ENCODE assay signal across 8 cellular contexts in the genomic region with DNA sequence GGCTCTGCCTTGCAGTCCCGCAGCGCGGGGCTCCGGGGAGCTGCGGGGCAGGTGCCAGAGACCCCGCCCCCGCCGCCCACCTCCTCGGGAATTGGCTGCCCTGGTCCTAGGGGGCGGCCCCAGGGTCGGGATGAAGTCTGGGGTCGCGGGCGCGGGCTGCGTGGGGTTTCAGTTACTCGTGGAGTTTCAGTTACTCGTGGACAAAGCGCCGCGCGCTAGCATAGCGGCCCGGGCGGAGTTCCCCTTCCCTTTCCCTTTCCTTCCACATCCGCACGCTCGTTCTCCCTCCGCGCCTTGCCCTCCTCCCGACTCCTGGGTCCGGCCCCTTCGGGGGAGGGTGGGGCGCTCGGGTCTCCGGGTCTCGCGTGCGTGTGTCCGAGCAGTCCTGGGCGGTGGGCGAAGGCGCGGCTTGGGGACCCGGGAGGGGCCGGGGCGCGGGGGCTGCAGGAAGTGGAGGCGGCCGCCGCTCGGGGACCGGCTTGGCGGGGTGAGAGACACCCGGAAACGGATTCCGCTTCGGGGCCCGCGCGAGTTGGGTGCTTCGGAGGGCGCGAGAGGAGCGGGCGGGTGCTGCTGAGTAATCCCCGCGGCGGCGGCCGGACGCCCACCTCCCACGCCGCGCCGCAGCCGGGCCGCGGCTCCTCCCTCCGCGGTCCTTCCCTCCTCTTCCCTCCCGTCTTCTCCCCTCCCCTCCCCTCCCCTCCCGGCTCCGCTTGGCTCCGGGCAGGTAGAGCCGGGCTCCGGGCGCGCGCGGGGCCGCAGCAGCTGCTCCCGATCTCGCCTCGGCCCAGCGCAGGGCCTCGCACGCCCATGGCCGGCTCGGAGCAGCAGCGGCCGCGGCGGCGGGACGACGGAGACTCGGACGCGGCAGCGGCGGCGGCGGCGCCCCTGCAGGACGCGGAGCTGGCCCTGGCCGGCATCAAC. TPM values are rescaled to one million over a fixed set of nuclear protein-coding genes. Genes with fewer than 3 reads are reported as not detected.
DNase-seq lines count a peak whose midpoint lies in the region; ATAC-seq, FAIRE-seq and TF ChIP-seq lines count a peak whose summit lies in the region.

A gene (plus strand): TSS at position 693 of the 924 bp plus-strand sequence. CDS start 118 bp downstream, at position 811.

- intact Hi-C loops in mucosa of descending colon (cut with DNase I, micrococcal nuclease) = no loop called here

- H3K27me3 ChIP-seq in NT2/D1 (ENCODE audit: insufficient read depth, insufficient read length) = peaks cover 40% of the 10 kb centered on the region

- DNase-seq in GM18507 (ENCODE audit: extremely low spot score, insufficient read length, low read depth) = no peak
- DNase-seq in NT2/D1 (ENCODE audit: low read depth, low spot score) = no peak
- peak; percentile 58 for DNase-seq in activated CD8-positive, alpha-beta memory T cell treated with anti-CD3 and anti-CD28 coated beads, Interleukin-2, amount 50 U/mL, for 1 hour (ENCODE audit: extremely low read depth)
- peak; percentile 65 for DNase-seq in endothelial cell (ENCODE audit: low spot score)
- DNase-seq in mucosa of descending colon = peak; percentile 71 to 87 (median 84)
- DNase-seq in stimulated activated CD8-positive, alpha-beta memory T cell treated with anti-CD3 and anti-CD28 coated beads, Interleukin-4, amount 100 ng/mL, for 24 hours (ENCODE audit: low read depth) = peak; percentile 78

- H3K4me3 Mint-ChIP-seq in endothelial cell (ENCODE audit: unreplicated experiment) = peak within 1 kb of the TSS; percentile 98

- peak; percentile 70 for FAIRE-seq in GM18507 (lab: Jason Lieb, UNC)

- H3K36me3 ChIP-seq in NT2/D1 (ENCODE audit: insufficient read depth, insufficient read length, low read length) (no peaks in the 10 kb centered on the region), mucosa of descending colon (ENCODE audit: low read depth) (no peaks in the 10 kb centered on the region)

- peak; percentile 31 for ATAC-seq in HG03097 (IDR thresholded peaks at IDR 0.05; ENCODE audit: low FRiP score, unreplicated experiment)
- ATAC-seq in mucosa of descending colon = peak; percentile 75

- peak within 1 kb of the TSS; percentile 83 for H3K9ac ChIP-seq in NT2/D1 (ENCODE audit: insufficient read length, low read depth)

- peaks cover 14% of the 10 kb centered on the region for H3K4me1 Mint-ChIP-seq in endothelial cell (ENCODE audit: unreplicated experiment)

- no peaks in the 10 kb centered on the region for H3K9me3 ChIP-seq in NT2/D1 (ENCODE audit: insufficient read depth, low read length)
- no peaks in the 10 kb centered on the region for H3K9me3 ChIP-seq in mucosa of descending colon

- peak within 1 kb of the TSS; percentile 44 for H3K27ac ChIP-seq in 22Rv1

- H3K4me1 ChIP-seq in NT2/D1 (ENCODE audit: insufficient read depth, insufficient read length) (no peaks in the 10 kb centered on the region), mucosa of descending colon (ENCODE audit: low read depth) (no peaks in the 10 kb centered on the region)

- no peaks in the 10 kb centered on the region for H3K9me3 Mint-ChIP-seq in endothelial cell (ENCODE audit: unreplicated experiment)

- no peaks in the 10 kb centered on the region for H3K36me3 Mint-ChIP-seq in endothelial cell (ENCODE audit: low read depth, unreplicated experiment)

- peak within 1 kb of the TSS; percentile 83 for H3K27ac Mint-ChIP-seq in endothelial cell (ENCODE audit: unreplicated experiment)

- TF ChIP-seq CTCF in 22Rv1 (IDR thresholded peaks at IDR 0.05) (peak; percentile 7; the same call in 1 of the 2 replicates), endothelial cell (IDR thresholded peaks at IDR 0.05; ENCODE audit: unreplicated experiment) (no peak), mucosa of descending colon (IDR thresholded peaks at IDR 0.05) (no peak)

- peaks cover 5% of the 10 kb centered on the region for H3K27me3 Mint-ChIP-seq in endothelial cell (ENCODE audit: unreplicated experiment)

- H3K4me3 ChIP-seq in NT2/D1 (ENCODE audit: insufficient read length, low read depth) (peak within 1 kb of the TSS; percentile 77), mucosa of descending colon (peak within 1 kb of the TSS; percentile 49)

RNA-seq across cellular contexts. Expression of the gene that starts here (rescaled TPM):
- total RNA-seq in endothelial cell (ENCODE audit: unreplicated experiment) (14.3 TPM), mucosa of descending colon (10 to 100 TPM in 2 of 3 donors, 1 to 10 TPM in 1; 8.1 to 14.6 (median 13.2) TPM)

Comparison
In these comparisons a context has a peak if more than half of its experiments do, and no peak if none do; other contexts are left out.
1. DNase-seq: peak in activated CD8-positive, alpha-beta memory T cell treated with anti-CD3 and anti-CD28 coated beads, Interleukin-2, amount 50 U/mL, for 1 hour (single experiment), endothelial cell (single experiment), mucosa of descending colon (3 of 3) and stimulated activated CD8-positive, alpha-beta memory T cell treated with anti-CD3 and anti-CD28 coated beads, Interleukin-4, amount 100 ng/mL, for 24 hours (single experiment); none in GM18507 (single experiment) and NT2/D1 (single experiment).